Comparison of ENCODE assay signal across 6 cellular contexts in genomic region chr3:22189616-22190015, GRCh38.
"Had no signal": no experiment of that assay in that cellular context is flagged by ENCODE, and none has a peak within 500 bp of the region (broad histone marks: within the 10 kb centered on the region; RNA-seq: fewer than 3 reads in every experiment).

No MANE protein-coding gene starts in this region.

- H3K4me3 ChIP-seq: K562 had no signal

- FAIRE-seq: HTR-8/SVneo, K562 had no signal

- ATAC-seq: K562 had no signal

- DNase-seq: IMR-90, KBM-7, KG1 had no signal

- H3K27ac ChIP-seq: HL-60 had no signal
